Comparison of ENCODE assay signal across 1 cellular context in the genomic region with DNA sequence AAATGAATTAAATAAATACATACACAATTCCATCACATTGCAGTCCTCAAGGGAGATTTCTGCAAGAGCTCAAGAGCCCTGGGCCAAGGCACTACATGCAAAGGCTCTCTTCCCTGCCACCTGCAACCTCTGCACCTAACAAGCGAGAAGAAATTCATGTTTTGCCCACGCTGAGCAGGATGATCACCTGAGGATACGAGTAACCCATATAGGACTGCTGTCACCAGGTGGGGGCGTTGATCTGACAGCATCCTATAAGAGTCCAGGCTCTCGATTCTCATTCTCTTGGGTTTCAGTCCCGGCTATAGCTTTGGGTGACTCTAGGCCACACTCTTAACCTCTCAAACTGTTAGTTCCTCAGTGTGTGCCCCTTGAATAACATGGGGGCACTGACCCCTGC.
TF ChIP-seq lines count a peak whose summit lies in the region.

No MANE protein-coding gene starts in this region.

TF ChIP-seq in GM12878, 131 proteins besides CTCF, POLR2A, EP300 and RAD21:
- TF ChIP-seq ZBED1 (IDR thresholded peaks at IDR 0.05; ENCODE audit: borderline replicate concordance) (no peak), HDGF (IDR thresholded peaks at IDR 0.05) (no peak), SMC3 (IDR thresholded peaks at IDR 0.05; ENCODE audit: borderline replicate concordance, low read length) (peak; percentile 42; the same call in 1 of the 2 replicates), NR2C2 (IDR thresholded peaks at IDR 0.05; ENCODE audit: borderline replicate concordance, control insufficient read depth, insufficient read length, low read depth) (no peak)
